ENCODE assay signal across 9 cellular contexts in genomic region chr14:22838631-22839041, GRCh38. TPM values are rescaled to one million over a fixed set of nuclear protein-coding genes. Genes with fewer than 3 reads are reported as not detected.
A peak's percentile ranks its signal among the peaks of the same experiment; 100 is the strongest.
DNase-seq lines count a peak whose midpoint lies in the region; ATAC-seq, FAIRE-seq and TF ChIP-seq lines count a peak whose summit lies in the region.
"Had no signal": no experiment of that assay in that cellular context is flagged by ENCODE, and none has a peak within 500 bp of the region (broad histone marks: within the 10 kb centered on the region; RNA-seq: fewer than 3 reads in every experiment).

No MANE protein-coding gene starts in this region.

- H3K9me3 ChIP-seq in ascending aorta = no peaks in the 10 kb centered on the region
- H3K9me3 ChIP-seq in iPS-15b (ENCODE audit: control insufficient read depth, insufficient read depth, low read length) = no peaks in the 10 kb centered on the region
- H3K9me3 ChIP-seq in small intestine (ENCODE audit: control insufficient read depth, low read depth) = no peaks in the 10 kb centered on the region

- H3K9ac ChIP-seq in iPS-15b (ENCODE audit: low read depth, low read length) = peak overlapping the region; percentile 4

- TF ChIP-seq CTCF in ascending aorta (IDR thresholded peaks at IDR 0.05) = no peak

- intact Hi-C loops in ascending aorta (cut with DNase I) = loop anchor here (5.0 to 10.0 kb wide), 5 partner anchors 34 to 466 kb away; partner anchors contain the start of genes AJUBA, BCL2L2, LRP10 and PPP1R3E

- H3K4me3 ChIP-seq in ascending aorta = peak overlapping the region; percentile 68 to 86
- peak overlapping the region; percentile 83 for H3K4me3 ChIP-seq in iPS-15b (ENCODE audit: low read depth, low read length)
- peak overlapping the region; percentile 64 to 86 for H3K4me3 ChIP-seq in small intestine (ENCODE audit: low read depth in 1 of 2, low read length in 2 of 2)

- no peak for ATAC-seq in GM19035 (IDR thresholded peaks at IDR 0.05; ENCODE audit: unreplicated experiment)

- WGBS in small intestine, 3 donors = 40 to 69% (median 61%) methylated on average over 5 to 6 of the region's 6 CpGs

- peak; percentile 47 for DNase-seq in HCEC 1CT
- peak in 1 of 2 donors; percentile 69 for DNase-seq in ascending aorta (ENCODE audit: low spot score in 2 of 2)
- DNase-seq in small intestine = no peak
- no peak for DNase-seq in NCI-H2029 (lab: John Stamatoyannopoulos, UW)
- DNase-seq in OCI-M2 (lab: John Stamatoyannopoulos, UW; ENCODE audit: unreplicated experiment) = no peak
- no peak for DNase-seq in DMS79 treated with DMSO at 0.1 percent for 48 hours (lab: John Stamatoyannopoulos, UW)

- H3K27ac ChIP-seq in ascending aorta (peak overlapping the region; percentile 91 to 94), small intestine (ENCODE audit: low read depth in 1 of 2, low read length in 1 of 2) (peak overlapping the region; percentile 49 to 87)

- H3K4me1 ChIP-seq in ascending aorta (peaks cover 0 to 20% of the 10 kb centered on the region in 2 donors), iPS-15b (ENCODE audit: control insufficient read depth, insufficient read depth, low read length) (peaks cover 10% of the 10 kb centered on the region), small intestine (ENCODE audit: control insufficient read depth in 2 of 2, insufficient read depth in 1 of 2, low read depth in 1 of 2, low read length in 1 of 2) (peaks cover 2 to 4% of the 10 kb centered on the region in 2 donors)

- no peak for FAIRE-seq in small intestine (lab: Jason Lieb, UNC)

- H3K27me3 ChIP-seq in ascending aorta = no peaks in the 10 kb centered on the region
- H3K27me3 ChIP-seq in iPS-15b (ENCODE audit: control insufficient read depth, insufficient read depth, low read length) = no peaks in the 10 kb centered on the region
- no peaks in the 10 kb centered on the region for H3K27me3 ChIP-seq in small intestine (ENCODE audit: control insufficient read depth in 2 of 2, insufficient read depth in 2 of 2, low read length in 2 of 2)

- H3K36me3 ChIP-seq in ascending aorta (peaks cover 34 to 39% of the 10 kb centered on the region in 2 donors), iPS-15b (ENCODE audit: control insufficient read depth, insufficient read depth, low read length) (peaks cover 14% of the 10 kb centered on the region), small intestine (ENCODE audit: control insufficient read depth in 2 of 2, insufficient read depth in 2 of 2, low read length in 2 of 2) (peaks cover 2 to 10% of the 10 kb centered on the region in 2 donors)

RNA-seq across cellular contexts. Expression of gene MMP14, which starts 2.3 kb away (rescaled TPM):
- total RNA-seq in ascending aorta = 178 TPM
- polyA plus RNA-seq in small intestine = 100 to 1,000 TPM in 1 of 3 donors, 10 to 100 TPM in 1, 1 to 10 TPM in 1; 6.9 to 105 (median 16.8) TPM

RNA-seq across cellular contexts. Expression of gene MRPL52, which starts 8.9 kb away (rescaled TPM):
- total RNA-seq in ascending aorta = 6.6 TPM
- 100 to 1,000 TPM; 117 to 164 (median 147) TPM for polyA plus RNA-seq in small intestine

RNA-seq across cellular contexts. Expression of gene SLC7A7, which starts 23.4 kb away (rescaled TPM):
- total RNA-seq in ascending aorta = 7.6 TPM
- 100 to 1,000 TPM in 2 of 3 donors, 10 to 100 TPM in 1; 52.9 to 355 (median 218) TPM for polyA plus RNA-seq in small intestine
- total RNA-seq: T-helper 2 cell treated with Interferon-gamma antibody and Interleukin-4, amounts not matched to agents 100 ng/mL and 5 ng/mL, for 36 hours had no signal

RNA-seq across cellular contexts. Expression of gene LRP10, which starts 32.9 kb away (rescaled TPM):
- 214 TPM for total RNA-seq in ascending aorta
- 10 to 100 TPM; 19.7 to 87.3 (median 28.4) TPM for polyA plus RNA-seq in small intestine

RNA-seq across cellular contexts. Expression of gene REM2, which starts 44.4 kb away (rescaled TPM):
- 1.9 TPM for total RNA-seq in ascending aorta
- polyA plus RNA-seq in small intestine = 1 to 10 TPM in 1 of 3 donors, under 1 TPM in 2; 0.45 to 1.1 (median 0.90) TPM
